ENCODE assay signal across 11 cellular contexts in the genomic region with DNA sequence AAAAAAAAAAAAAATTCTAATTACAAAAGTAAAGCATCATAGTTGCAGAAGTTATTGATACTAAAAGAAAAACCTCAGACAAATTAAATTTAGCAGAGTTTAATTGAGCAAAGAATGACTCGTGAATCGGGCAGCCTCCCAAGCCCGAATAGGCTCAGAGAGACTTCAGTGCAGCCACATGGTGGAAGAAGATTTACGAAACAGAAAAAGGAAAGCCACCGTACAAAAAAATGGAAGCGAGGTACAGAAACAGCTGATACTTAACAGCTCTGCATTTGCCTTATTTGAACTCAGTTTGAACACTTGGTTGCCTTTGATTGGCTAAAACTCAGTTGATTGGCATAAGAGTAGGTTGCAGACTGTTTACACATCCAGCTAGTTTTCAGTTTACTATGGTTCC. TPM values are rescaled to one million over a fixed set of nuclear protein-coding genes. Genes with fewer than 3 reads are reported as not detected.
A peak's percentile ranks its signal among the peaks of the same experiment; 100 is the strongest.
DNase-seq lines count a peak whose midpoint lies in the region; ATAC-seq lines count a peak whose summit lies in the region.
"Had no signal": no experiment of that assay in that cellular context is flagged by ENCODE, and none has a peak within 500 bp of the region (broad histone marks: within the 10 kb centered on the region; RNA-seq: fewer than 3 reads in every experiment).

No MANE protein-coding gene starts in this region.

- CTCF ChIA-PET in activated CD4-positive, alpha-beta memory T cell treated with anti-CD3 and anti-CD28 coated beads for 36 hours (lab: Charles Lee): interaction anchor here (0.6 to 2.3 kb wide), 4 partner anchors 10 to 185 kb away, joined by 4 to 8 read pairs (median 6); a partner anchor contains a TSS

- POLR2A ChIA-PET in activated CD4-positive, alpha-beta memory T cell treated with anti-CD3 and anti-CD28 coated beads for 36 hours (lab: Charles Lee): interaction anchor here (0.8 kb wide), 1 partner anchor 12 kb away, joined by 10 read pairs; a partner anchor contains a TSS
- POLR2A ChIA-PET in naive thymus-derived CD8-positive, alpha-beta T cell (lab: Charles Lee): interaction anchor here (0.6 to 16.3 kb wide), 12 partner anchors 9 to 287 kb away, joined by 3 to 416 read pairs (median 4); a partner anchor contains a TSS

- H3K9me3 Mint-ChIP-seq in activated CD4-positive, alpha-beta memory T cell treated with anti-CD3 and anti-CD28 coated beads for 36 hours: no peaks in the 10 kb centered on the region
- no peaks in the 10 kb centered on the region for H3K9me3 Mint-ChIP-seq in naive thymus-derived CD8-positive, alpha-beta T cell

- DNase-seq in activated CD4-positive, alpha-beta memory T cell treated with anti-CD3 and anti-CD28 coated beads for 36 hours: peak; percentile 41
- DNase-seq in naive thymus-derived CD8-positive, alpha-beta T cell: peak in 3 of 10 donors; percentile 15 to 53 (median 51)
- DNase-seq in NCI-H524 (lab: John Stamatoyannopoulos, UW) (no peak), hippocampal formation (lab: John Stamatoyannopoulos, UW) (no peak), NCI-H128 (lab: John Stamatoyannopoulos, UW; ENCODE audit: unreplicated experiment) (no peak)
- DNase-seq: GF-D8, GM23248, NCI-H510A had no signal

- intact Hi-C loops in activated CD4-positive, alpha-beta memory T cell treated with anti-CD3 and anti-CD28 coated beads for 36 hours (cut with micrococcal nuclease): loop anchor here (1.0 to 10.0 kb wide), 5 partner anchors 11 to 887 kb away; a partner anchor contains a TSS

- peaks cover 1% of the 10 kb centered on the region for H3K36me3 Mint-ChIP-seq in activated CD4-positive, alpha-beta memory T cell treated with anti-CD3 and anti-CD28 coated beads for 36 hours
- peaks cover 5 to 27% (median 18%) of the 10 kb centered on the region in 3 donors for H3K36me3 Mint-ChIP-seq in naive thymus-derived CD8-positive, alpha-beta T cell

- ATAC-seq in GM18498 (IDR thresholded peaks at IDR 0.05; ENCODE audit: unreplicated experiment) (peak; percentile 35), HG02763 (IDR thresholded peaks at IDR 0.05; ENCODE audit: unreplicated experiment) (peak; percentile 34), GM21381 (IDR thresholded peaks at IDR 0.05; ENCODE audit: unreplicated experiment) (no peak)
- ATAC-seq in naive thymus-derived CD8-positive, alpha-beta T cell: peak; percentile 5 to 22

- H3K27ac Mint-ChIP-seq in activated CD4-positive, alpha-beta memory T cell treated with anti-CD3 and anti-CD28 coated beads for 36 hours: peak overlapping the region; percentile 99
- H3K27ac Mint-ChIP-seq in naive thymus-derived CD8-positive, alpha-beta T cell: peak overlapping the region; percentile 96 to 99 (median 98)

- H3K4me3 Mint-ChIP-seq in activated CD4-positive, alpha-beta memory T cell treated with anti-CD3 and anti-CD28 coated beads for 36 hours: peak overlapping the region; percentile 84
- H3K4me3 Mint-ChIP-seq in naive thymus-derived CD8-positive, alpha-beta T cell: peak overlapping the region; percentile 74 to 88 (median 80)

- no peaks in the 10 kb centered on the region for H3K27me3 Mint-ChIP-seq in activated CD4-positive, alpha-beta memory T cell treated with anti-CD3 and anti-CD28 coated beads for 36 hours
- H3K27me3 Mint-ChIP-seq in naive thymus-derived CD8-positive, alpha-beta T cell: no peaks in the 10 kb centered on the region

- peaks cover 84% of the 10 kb centered on the region for H3K4me1 Mint-ChIP-seq in activated CD4-positive, alpha-beta memory T cell treated with anti-CD3 and anti-CD28 coated beads for 36 hours (ENCODE audit: low read depth)
- peaks cover 44 to 95% (median 93%) of the 10 kb centered on the region in 4 donors for H3K4me1 Mint-ChIP-seq in naive thymus-derived CD8-positive, alpha-beta T cell

RNA-seq across cellular contexts. Expression of a gene that starts 12.9 kb away (rescaled TPM):
- 1 to 10 TPM; 8.6 to 9.5 TPM for total RNA-seq in activated CD4-positive, alpha-beta memory T cell treated with anti-CD3 and anti-CD28 coated beads for 36 hours
- 10 to 100 TPM; 25.2 to 26.5 TPM for total RNA-seq in naive thymus-derived CD8-positive, alpha-beta T cell
- polyA plus RNA-seq in naive thymus-derived CD8-positive, alpha-beta T cell: 10 to 100 TPM; 10.2 to 22.0 (median 10.6) TPM
- total RNA-seq: GM23248 had no signal
- polyA plus RNA-seq: GM23248 had no signal

RNA-seq across cellular contexts. Expression of a gene that starts 54.2 kb away (rescaled TPM):
- total RNA-seq in activated CD4-positive, alpha-beta memory T cell treated with anti-CD3 and anti-CD28 coated beads for 36 hours: 10 to 100 TPM; 39.7 to 47.1 TPM
- 10 to 100 TPM; 73.8 to 81.8 TPM for total RNA-seq in naive thymus-derived CD8-positive, alpha-beta T cell
- 10 to 100 TPM; 27.4 to 36.0 (median 32.7) TPM for polyA plus RNA-seq in naive thymus-derived CD8-positive, alpha-beta T cell
